In the genomic region with DNA sequence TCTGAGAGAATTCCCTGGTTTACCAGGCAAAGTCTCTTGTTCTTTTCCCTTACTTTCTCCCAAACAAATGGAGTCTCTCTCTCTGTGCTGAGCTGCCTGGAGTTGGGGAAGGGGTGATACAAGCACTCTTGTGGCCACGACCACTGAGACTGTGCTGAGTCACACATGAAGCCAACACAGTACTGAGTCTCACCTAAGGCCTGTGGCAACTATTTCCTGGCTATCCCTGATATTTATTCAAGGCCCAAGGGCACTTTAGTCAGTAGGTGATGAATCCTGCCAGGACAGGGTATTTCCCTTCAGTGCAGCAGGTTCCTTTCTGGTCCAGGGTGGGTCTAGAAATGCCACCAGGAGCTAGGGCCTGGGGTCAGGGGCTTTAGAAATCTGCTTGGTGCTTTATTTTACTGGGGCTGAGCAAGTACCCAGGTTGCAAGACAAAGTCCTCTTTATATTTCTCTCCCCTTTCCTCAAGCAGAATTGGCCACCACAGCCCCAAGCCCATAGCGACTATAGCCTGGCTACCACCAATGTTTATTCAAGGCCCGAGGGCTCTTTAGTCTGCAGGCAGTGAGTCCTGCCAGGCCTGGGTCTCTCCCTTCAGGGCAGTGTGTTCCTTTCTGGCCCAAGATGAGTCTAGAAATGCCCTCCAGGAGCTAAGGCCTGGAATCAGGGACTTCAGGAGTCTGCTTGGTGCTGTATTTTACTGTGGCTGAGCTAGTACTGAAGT, we compare ENCODE assay signal across 18 cellular contexts. TPM values are rescaled to one million over a fixed set of nuclear protein-coding genes. Genes with fewer than 3 reads are reported as not detected.
DNase-seq lines count a peak whose midpoint lies in the region; ATAC-seq and TF ChIP-seq lines count a peak whose summit lies in the region.
"Had no signal": no experiment of that assay in that cellular context is flagged by ENCODE, and none has a peak within 500 bp of the region (broad histone marks: within the 10 kb centered on the region; RNA-seq: fewer than 3 reads in every experiment).

No MANE protein-coding gene starts in this region.

- no peak for ATAC-seq in left colon
- ATAC-seq in HG03139 (IDR thresholded peaks at IDR 0.05; ENCODE audit: unreplicated experiment): no peak
- ATAC-seq in GM19455 (IDR thresholded peaks at IDR 0.05; ENCODE audit: unreplicated experiment): no peak
- ATAC-seq: mucosa of descending colon had no signal

- in situ Hi-C loops in GM23248 (cut with MboI): no loop called here

- H3K79me2 ChIP-seq in GM23248 (ENCODE audit: insufficient read depth): no peaks in the 10 kb centered on the region

- H3K4me3 ChIP-seq in GM23248: no peak overlapping the region
- H3K4me3 ChIP-seq: coronary artery, heart left ventricle, mucosa of descending colon, right lobe of liver had no signal

- H3K9me2 ChIP-seq in GM23248 (ENCODE audit: insufficient read depth): no peaks in the 10 kb centered on the region

- H3F3A ChIP-seq in GM23248 (ENCODE audit: insufficient read depth): no peaks in the 10 kb centered on the region

- no peak overlapping the region for H3K9ac ChIP-seq in GM23248

- H3K27ac ChIP-seq in 22Rv1: peak overlapping the region; percentile 46
- peak overlapping the region; percentile 46 for H3K27ac ChIP-seq in GM23248
- H3K27ac ChIP-seq: coronary artery, heart left ventricle, right lobe of liver had no signal

- no peaks in the 10 kb centered on the region for H3K27me3 ChIP-seq in GM23248 (replicated peaks; ENCODE audit: insufficient read depth)
- H3K27me3 ChIP-seq: heart left ventricle, right lobe of liver had no signal

- DNase-seq in GM23248 (peak; percentile 14), T1000 (lab: John Stamatoyannopoulos, UW) (peak; percentile 1), islet precursor cell (peak; percentile 61), NCI-H2196 treated with DMSO at 0.1 percent for 48 hours (lab: John Stamatoyannopoulos, UW; ENCODE audit: unreplicated experiment) (no peak), left colon (no peak)
- DNase-seq: activated CD8-positive, alpha-beta memory T cell treated with anti-CD3 and anti-CD28 coated beads for 24 hours; erythroblast; kidney glomerular epithelial cell; mucosa of descending colon; NCI-H187; NCI-H524; stimulated activated CD4-positive, alpha-beta T cell treated with anti-CD3 and anti-CD28 coated beads, Interleukin-2, amount 100 ng/mL, for 24 hours had no signal

- no peaks in the 10 kb centered on the region for H3K9me3 ChIP-seq in GM23248 (ENCODE audit: low read depth)
- H3K9me3 ChIP-seq: heart left ventricle, mucosa of descending colon, right lobe of liver had no signal

- intact Hi-C loops in left colon (cut with DNase I, micrococcal nuclease): no loop called here

- H3K36me3 ChIP-seq in GM23248 (ENCODE audit: low read depth): no peaks in the 10 kb centered on the region
- H3K36me3 ChIP-seq: heart left ventricle, right lobe of liver had no signal

- WGBS in GM23248 (ENCODE audit: low coverage in 1 of 2, low lambda C conversion rate in 2 of 2, missing lambda C conversion rate in 2 of 2), 2 experiments: 68 to 83% methylated on average over 3 of the region's 3 CpGs

- H2AFZ ChIP-seq in GM23248: no peak overlapping the region

- TF ChIP-seq CTCF in 22Rv1 (IDR thresholded peaks at IDR 0.05): no peak

- H3K4me1 ChIP-seq in GM23248 (ENCODE audit: insufficient read depth): peaks cover 17% of the 10 kb centered on the region
- H3K4me1 ChIP-seq: heart left ventricle, right lobe of liver had no signal

- H4K20me1 ChIP-seq in GM23248 (ENCODE audit: insufficient read depth): no peaks in the 10 kb centered on the region

- H3K4me2 ChIP-seq in GM23248 (ENCODE audit: unreplicated experiment): no peak overlapping the region

RNA-seq across cellular contexts. Expression of gene ARL13A, which starts 10.5 kb away (rescaled TPM):
- total RNA-seq in GM23248 (2014; rRNA removed; shearing (Covaris generic)): not detected in 2 replicates
- not detected in 2 replicates for polyA plus RNA-seq in GM23248 (2016; fragmentation: Nextera tagmentation; extraction: Ambion mirVana)
- not detected for total RNA-seq in left colon
- total RNA-seq: heart left ventricle, mucosa of descending colon, right lobe of liver had no signal
- polyA plus RNA-seq: heart left ventricle had no signal

RNA-seq across cellular contexts. Expression of gene XKRX, which starts 51.3 kb away (rescaled TPM):
- total RNA-seq in GM23248 (2014; rRNA removed; shearing (Covaris generic)): not detected in 2 replicates
- polyA plus RNA-seq in GM23248 (2016; fragmentation: Nextera tagmentation; extraction: Ambion mirVana): not detected in 2 replicates
- 1 to 10 TPM; 2.1 to 2.3 TPM for total RNA-seq in left colon

Comparison
In these comparisons a context has a peak if more than half of its experiments do, and no peak if none do; other contexts are left out.
1. DNase-seq: peak in GM23248 (single experiment), T1000 (single experiment) and islet precursor cell (single experiment); none in NCI-H2196 treated with DMSO at 0.1 percent for 48 hours (single experiment) and left colon (0 of 2).